In the genomic region with DNA sequence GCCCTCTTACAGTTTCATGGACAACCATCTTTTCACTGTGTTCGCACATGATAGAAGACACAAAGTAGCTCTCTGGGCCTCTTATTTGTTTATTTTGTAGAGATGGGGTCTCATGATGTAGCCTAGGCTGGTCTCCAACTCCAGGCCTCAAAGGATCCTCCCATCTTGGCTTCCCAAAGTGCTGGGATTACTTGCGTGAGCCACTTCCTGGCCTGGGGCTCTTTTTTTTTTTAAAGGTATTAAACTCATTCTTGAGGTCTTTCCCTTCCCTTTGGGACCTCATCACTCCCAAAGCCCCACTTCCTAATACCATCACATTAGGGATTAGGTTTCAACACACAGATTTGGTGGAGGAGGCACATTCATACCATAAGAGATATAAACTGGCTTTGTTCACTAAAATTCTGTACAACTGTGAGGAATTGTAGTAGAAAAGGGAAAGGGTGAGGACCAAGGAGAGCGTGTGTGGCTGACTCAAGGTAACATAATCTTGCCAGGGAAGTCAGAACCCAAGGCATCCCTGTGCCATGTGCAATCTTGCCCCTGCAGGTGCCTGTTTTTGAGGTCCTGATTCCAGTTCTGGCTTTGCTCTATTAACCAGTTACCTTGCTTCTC, we compare ENCODE assay signal across 15 cellular contexts. TPM values are rescaled to one million over a fixed set of nuclear protein-coding genes. Genes with fewer than 3 reads are reported as not detected.
A peak's percentile ranks its signal among the peaks of the same experiment; 100 is the strongest.
DNase-seq lines count a peak whose midpoint lies in the region; TF ChIP-seq lines count a peak whose summit lies in the region.
"Had no signal": no experiment of that assay in that cellular context is flagged by ENCODE, and none has a peak within 500 bp of the region (broad histone marks: within the 10 kb centered on the region; RNA-seq: fewer than 3 reads in every experiment).

No MANE protein-coding gene starts in this region.

- TF ChIP-seq CTCF in epithelial cell of esophagus (IDR thresholded peaks at IDR 0.05; ENCODE audit: insufficient read depth, low read depth, low read length, missing control alignments): no peak
- no peak for TF ChIP-seq CTCF in retinal pigment epithelial cell (conservative IDR thresholded peaks at IDR 0.05; ENCODE audit: low read depth, low read length)

- H3K4me3 ChIP-seq in MG63: no peak overlapping the region
- H3K4me3 ChIP-seq in epithelial cell of esophagus (ENCODE audit: low read length): no peak overlapping the region
- H3K4me3 ChIP-seq in retinal pigment epithelial cell (ENCODE audit: low read length): no peak overlapping the region
- H3K4me3 ChIP-seq: gastroesophageal sphincter had no signal

- no peaks in the 10 kb centered on the region for H3K27me3 ChIP-seq in MG63
- H3K27me3 ChIP-seq: gastroesophageal sphincter had no signal

- H3K36me3 ChIP-seq in MG63: peaks cover 10% of the 10 kb centered on the region; the same call in 1 of the 2 replicates

- no peaks in the 10 kb centered on the region for H3K9me3 ChIP-seq in MG63
- H3K9me3 ChIP-seq: gastroesophageal sphincter had no signal

- peak; percentile 61 for DNase-seq in COLO829 (ENCODE audit: low spot score)
- peak; percentile 68 for DNase-seq in MG63
- peak; percentile 59 for DNase-seq in epithelial cell of esophagus (ENCODE audit: low read depth)
- peak; percentile 60 for DNase-seq in retinal pigment epithelial cell (ENCODE audit: low read depth)
- DNase-seq in activated CD4-positive, alpha-beta T cell treated with anti-CD3 and anti-CD28 coated beads for 4 hours: no peak
- DNase-seq in activated CD8-positive, alpha-beta memory T cell treated with anti-CD3 and anti-CD28 coated beads, Interleukin-2, amount 50 U/mL, for 48 hours: no peak
- no peak for DNase-seq in NCI-H2196 treated with DMSO at 0.1 percent for 48 hours (lab: John Stamatoyannopoulos, UW; ENCODE audit: unreplicated experiment)
- DNase-seq: activated CD8-positive, alpha-beta T cell treated with anti-CD3 and anti-CD28 coated beads for 36 hours; activated effector memory CD4-positive, alpha-beta T cell treated with Interleukin-2 at 50 U/mL for 16 hours; immature natural killer cell; NK-92 treated with Interleukin-12 subunit alpha and Interleukin-12 subunit beta, amount 100 ng/mL, for 24 hours; occipital lobe; Right ventricle myocardium superior; small intestine had no signal

RNA-seq across cellular contexts. Expression of a gene that starts 45.5 kb away (rescaled TPM):
- total RNA-seq in MG63 (2014; rRNA removed; shearing (Covaris generic); ENCODE audit: low replicate concordance): 198 and 276 TPM in 2 replicates

Comparison
In these comparisons a context has a peak if more than half of its experiments do, and no peak if none do; other contexts are left out.
1. DNase-seq: peak in COLO829 (single experiment), MG63 (single experiment), epithelial cell of esophagus (single experiment) and retinal pigment epithelial cell (single experiment); none in activated CD4-positive, alpha-beta T cell treated with anti-CD3 and anti-CD28 coated beads for 4 hours (0 of 2), activated CD8-positive, alpha-beta memory T cell treated with anti-CD3 and anti-CD28 coated beads, Interleukin-2, amount 50 U/mL, for 48 hours (single experiment) and NCI-H2196 treated with DMSO at 0.1 percent for 48 hours (single experiment).